ENCODE assay signal across 9 cellular contexts in the genomic region with DNA sequence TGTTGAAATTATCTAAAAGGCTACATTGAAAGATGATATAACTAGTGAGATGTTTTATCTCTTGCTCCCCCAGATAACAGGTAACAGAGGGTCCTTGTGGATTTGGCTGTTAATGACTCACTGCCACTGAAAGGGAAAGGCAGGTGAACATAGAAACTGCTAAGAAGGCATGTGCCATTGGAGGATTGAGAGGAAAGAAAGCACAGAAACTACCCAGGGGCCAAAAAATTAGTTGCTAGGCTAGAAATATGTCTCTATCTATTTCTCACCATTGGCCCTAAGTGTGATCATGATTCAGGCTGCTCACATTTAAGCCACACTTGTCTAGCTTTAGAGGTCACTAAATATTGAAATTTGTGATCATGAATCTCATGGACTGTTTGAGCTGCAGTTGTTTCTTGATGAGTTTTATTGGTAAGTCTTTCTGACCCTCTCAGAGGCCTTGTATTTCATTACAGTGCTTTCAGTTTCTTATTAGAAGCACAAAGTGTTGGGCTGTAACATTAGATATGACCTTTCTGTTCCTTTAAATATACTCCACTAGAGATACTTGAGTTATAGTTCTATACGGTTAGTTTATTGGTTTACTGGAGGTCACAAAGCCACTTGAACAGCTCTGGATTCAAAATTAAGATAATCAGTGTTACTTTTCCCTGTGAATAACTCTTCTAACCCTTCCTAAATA. TPM values are rescaled to one million over a fixed set of nuclear protein-coding genes. Genes with fewer than 3 reads are reported as not detected.
DNase-seq lines count a peak whose midpoint lies in the region; ATAC-seq and TF ChIP-seq lines count a peak whose summit lies in the region.
"Had no signal": no experiment of that assay in that cellular context is flagged by ENCODE, and none has a peak within 500 bp of the region (broad histone marks: within the 10 kb centered on the region; RNA-seq: fewer than 3 reads in every experiment).

No MANE protein-coding gene starts in this region.

- H3K27me3 Mint-ChIP-seq in activated T-cell treated with anti-CD3 and anti-CD28 coated beads, Interleukin-2, amount 50 U/mL, for 24 hours, result no peaks in the 10 kb centered on the region
- peaks cover 2% of the 10 kb centered on the region for H3K27me3 Mint-ChIP-seq in GM23338 (ENCODE audit: insufficient read depth, low read depth, poor library complexity)

- H3F3A ChIP-seq in GM23338 (replicated peaks; ENCODE audit: low read depth), result no peaks in the 10 kb centered on the region

- H3K79me2 ChIP-seq in GM23338 (replicated peaks; ENCODE audit: insufficient read depth) (no peaks in the 10 kb centered on the region), trophoblast cell (ENCODE audit: control insufficient read depth, insufficient read depth, low read length, poor library complexity) (no peaks in the 10 kb centered on the region)

- H3K27ac ChIP-seq in GM23338 (ENCODE audit: low read depth) (peak overlapping the region; percentile 33; the same call in 1 of the 2 replicates), trophoblast cell (ENCODE audit: low read depth, low read length) (no peak overlapping the region), foreskin keratinocyte (no peak overlapping the region)

- ATAC-seq in GM23338 (no peak), HG03460 (IDR thresholded peaks at IDR 0.05; ENCODE audit: unreplicated experiment) (peak; percentile 44), foreskin keratinocyte (no peak)
- ATAC-seq: SK-N-SH treated with all-trans-retinoic acid at 6 μM for 48 hours had no signal

- no peak overlapping the region for H3K18ac ChIP-seq in trophoblast cell (ENCODE audit: low read length)

- H2AFZ ChIP-seq in GM23338 (no peak overlapping the region), trophoblast cell (ENCODE audit: insufficient read depth, low read length, poor library complexity) (no peak overlapping the region)

- H3K4me3 ChIP-seq in GM23338 (no peak overlapping the region), trophoblast cell (ENCODE audit: low read depth, low read length) (no peak overlapping the region)

- DNase-seq in activated T-cell treated with anti-CD3 and anti-CD28 coated beads, Interleukin-2, amount 50 U/mL, for 24 hours, result no peak
- DNase-seq in activated T-cell treated with anti-CD3 and anti-CD28 coated beads, Interleukin-2, amount 50 U/mL, for 48 hours, result no peak
- no peak for DNase-seq in GM23338 (ENCODE audit: low spot score)
- no peak for DNase-seq in trophoblast cell
- DNase-seq in inferior parietal cortex (ENCODE audit: extremely low spot score), result no peak
- DNase-seq in EL, result no peak
- no peak for DNase-seq in foreskin keratinocyte

- no peaks in the 10 kb centered on the region for H3K9me3 ChIP-seq in trophoblast cell (ENCODE audit: insufficient read depth, low read depth, low read length)

- no peak overlapping the region for H4K8ac ChIP-seq in trophoblast cell (ENCODE audit: low read depth, low read length)

- no peak overlapping the region for H2AK5ac ChIP-seq in trophoblast cell (ENCODE audit: low read length)

- no peak overlapping the region for H2BK12ac ChIP-seq in trophoblast cell (ENCODE audit: low read length)

- H2BK120ac ChIP-seq in trophoblast cell (ENCODE audit: insufficient read depth, low read length, poor library complexity), result no peak overlapping the region

- H3K79me1 ChIP-seq in trophoblast cell (ENCODE audit: low read length), result peaks cover 4% of the 10 kb centered on the region

- H3K9me3 Mint-ChIP-seq in activated T-cell treated with anti-CD3 and anti-CD28 coated beads, Interleukin-2, amount 50 U/mL, for 24 hours, result no peaks in the 10 kb centered on the region
- no peaks in the 10 kb centered on the region for H3K9me3 Mint-ChIP-seq in GM23338

- H3K23ac ChIP-seq in trophoblast cell (ENCODE audit: low read length), result no peak overlapping the region

- H3K27ac Mint-ChIP-seq in activated T-cell treated with anti-CD3 and anti-CD28 coated beads, Interleukin-2, amount 50 U/mL, for 24 hours, result peak overlapping the region; percentile 77
- peak overlapping the region; percentile 61 for H3K27ac Mint-ChIP-seq in GM23338

- no peaks in the 10 kb centered on the region for H3K9me2 ChIP-seq in GM23338 (ENCODE audit: insufficient read depth)

- peak overlapping the region; percentile 33 for H3K4me3 Mint-ChIP-seq in activated T-cell treated with anti-CD3 and anti-CD28 coated beads, Interleukin-2, amount 50 U/mL, for 24 hours
- no peak overlapping the region for H3K4me3 Mint-ChIP-seq in GM23338

- peaks cover 45% of the 10 kb centered on the region for H3K4me1 ChIP-seq in GM23338 (ENCODE audit: insufficient read depth)
- peaks cover 7 to 10% of the 10 kb centered on the region in 2 experiments for H3K4me1 ChIP-seq in trophoblast cell (ENCODE audit: control insufficient read depth in 1 of 2, insufficient read depth in 2 of 2, low read length in 2 of 2)
- H3K4me1 ChIP-seq in foreskin keratinocyte, result peaks cover 3% of the 10 kb centered on the region

- H2BK5ac ChIP-seq in trophoblast cell (ENCODE audit: low read depth, low read length, poor library complexity), result no peak overlapping the region

- H4K12ac ChIP-seq in trophoblast cell (ENCODE audit: low read depth, low read length), result no peak overlapping the region

- H4K20me1 ChIP-seq in GM23338 (replicated peaks; ENCODE audit: insufficient read depth), result no peaks in the 10 kb centered on the region

- H3K4me2 ChIP-seq in GM23338 (peak overlapping the region; percentile 42; the same call in 1 of the 2 replicates), trophoblast cell (ENCODE audit: low read length) (no peak overlapping the region)

- peaks cover 83% of the 10 kb centered on the region for H3K4me1 Mint-ChIP-seq in activated T-cell treated with anti-CD3 and anti-CD28 coated beads, Interleukin-2, amount 50 U/mL, for 24 hours (ENCODE audit: low read depth)
- peaks cover 42% of the 10 kb centered on the region for H3K4me1 Mint-ChIP-seq in GM23338

- no CpG with 5 or more reads among the region's 1 CpG for WGBS in trophoblast cell (ENCODE audit: extremely low coverage, insufficient coverage, insufficient read length)

- H3K36me3 Mint-ChIP-seq in activated T-cell treated with anti-CD3 and anti-CD28 coated beads, Interleukin-2, amount 50 U/mL, for 24 hours (ENCODE audit: low read depth), result peaks cover 83% of the 10 kb centered on the region
- H3K36me3 Mint-ChIP-seq in GM23338 (ENCODE audit: low read depth), result peaks cover 7% of the 10 kb centered on the region; the same call in 2 of the 3 replicates

- no peaks in the 10 kb centered on the region for H3K27me3 ChIP-seq in GM23338 (ENCODE audit: insufficient read depth)
- H3K27me3 ChIP-seq in trophoblast cell (ENCODE audit: insufficient read depth, low read length), result no peaks in the 10 kb centered on the region
- no peaks in the 10 kb centered on the region for H3K27me3 ChIP-seq in foreskin keratinocyte

- no peak overlapping the region for H4K91ac ChIP-seq in trophoblast cell (ENCODE audit: low read depth, low read length)

- TF ChIP-seq CTCF in GM23338 (conservative IDR thresholded peaks at IDR 0.05; ENCODE audit: low read depth in 2 of 2) (no peak), foreskin keratinocyte (conservative IDR thresholded peaks at IDR 0.05) (no peak)

- H3K14ac ChIP-seq in trophoblast cell (ENCODE audit: low read length), result no peak overlapping the region

- peak overlapping the region; percentile 43 for H3K9ac ChIP-seq in trophoblast cell (ENCODE audit: low read length)

- H3K36me3 ChIP-seq in GM23338 (ENCODE audit: insufficient read depth) (no peaks in the 10 kb centered on the region), trophoblast cell (ENCODE audit: control insufficient read depth in 1 of 2, insufficient read depth in 2 of 2, low read length in 2 of 2) (peaks cover 2 to 6% of the 10 kb centered on the region in 2 experiments)

- no peak overlapping the region for H3K4ac ChIP-seq in trophoblast cell (ENCODE audit: low read depth, low read length)

TF ChIP-seq in GM23338, 12 proteins besides CTCF, POLR2A, EP300 and RAD21 (continues in another document):
- TF ChIP-seq ZNF331 (CRISPR knock-in tag; IDR thresholded peaks at IDR 0.05; ENCODE audit: low read depth) (no peak), EZH2 (IDR thresholded peaks at IDR 0.05; ENCODE audit: low read depth, unreplicated experiment) (no peak), JUNB (IDR thresholded peaks at IDR 0.05; ENCODE audit: unreplicated experiment) (no peak)

RNA-seq across cellular contexts. Expression of a gene that starts 26.2 kb away (rescaled TPM):
- 35.9 and 40.2 TPM in 2 replicates for total RNA-seq in GM23338 (2014; rRNA removed; shearing (Covaris generic))
- polyA plus RNA-seq in GM23338 (2016; fragmentation: Nextera tagmentation; extraction: Ambion mirVana) (8.3 and 10.4 TPM in 2 replicates), foreskin keratinocyte (5.0 and 5.2 TPM in 2 replicates)
- 21.4 and 23.7 TPM in 2 replicates for polyA plus RNA-seq in trophoblast cell (2013)
- total RNA-seq in foreskin keratinocyte, result 23.0 and 26.6 TPM in 2 replicates
